Comparison of ENCODE assay signal across 34 cellular contexts in genomic region chr11:45788887-45789286, GRCh38.
"Had no signal": no experiment of that assay in that cellular context is flagged by ENCODE, and none has a peak within 500 bp of the region (broad histone marks: within the 10 kb centered on the region; RNA-seq: fewer than 3 reads in every experiment).

No MANE protein-coding gene starts in this region.

- H3K9me3 ChIP-seq: adrenal gland, body of pancreas had no signal

- H3K36me3 ChIP-seq: adrenal gland, ascending aorta, brain microvascular endothelial cell, breast epithelium, cardiac muscle cell had no signal

- H3K27me3 ChIP-seq: ascending aorta, body of pancreas, brain microvascular endothelial cell, breast epithelium had no signal

- H3K4me3 ChIP-seq: adrenal gland, ascending aorta, body of pancreas, breast epithelium, cardiac muscle cell had no signal

- ATAC-seq: activated naive CD4-positive, alpha-beta T cell treated with anti-CD3 and anti-CD28 coated beads, Interleukin-2, amount 50 U/mL, for 72 hours; activated naive CD8-positive, alpha-beta T cell treated with anti-CD3 and anti-CD28 coated beads, Interleukin-2, amount 50 U/mL, for 24 hours; activated T-cell treated with anti-CD3 and anti-CD28 coated beads, Interleukin-2, amount 50 U/mL, for 4 hours; activated T-cell treated with anti-CD3 and anti-CD28 coated beads, Interleukin-2, amount 50 U/mL, for 72 hours; activated T-helper 17 cell treated with anti-CD3 and anti-CD28 coated beads, Interleukin-2, amount 50 U/mL, for 72 hours; body of pancreas had no signal

- H3K4me1 ChIP-seq: adrenal gland, ascending aorta, body of pancreas, breast epithelium had no signal

- FAIRE-seq: astrocyte, bronchial epithelial cell had no signal

- H3K27ac ChIP-seq: adrenal gland, ascending aorta, body of pancreas, brain microvascular endothelial cell, breast epithelium, cardiac muscle cell had no signal

- DNase-seq: activated effector memory CD4-positive, alpha-beta T cell treated with Interleukin-2 at 50 U/mL for 16 hours; activated gamma-delta T cell; activated gamma-delta T cell treated with Interleukin-2 at 50 U/mL for 16 hours; activated naive CD4-positive, alpha-beta T cell; activated naive CD4-positive, alpha-beta T cell treated with anti-CD3 and anti-CD28 coated beads for 36 hours; activated naive CD4-positive, alpha-beta T cell treated with anti-CD3 and anti-CD28 coated beads, Interleukin-2, amount 10 ng/mL, durations not matched to agents 7 days and 5 days; activated naive CD4-positive, alpha-beta T cell treated with anti-CD3 and anti-CD28 coated beads, Interleukin-2, amount 50 U/mL, for 16 hours; activated naive CD4-positive, alpha-beta T cell treated with Interleukin-2 at 50 U/mL for 16 hours; activated naive CD8-positive, alpha-beta T cell treated with anti-CD3 and anti-CD28 coated beads for 36 hours; activated naive CD8-positive, alpha-beta T cell treated with anti-CD3 and anti-CD28 coated beads, Interleukin-2, amount 10 ng/mL, durations not matched to agents 7 days and 5 days; activated naive CD8-positive, alpha-beta T cell treated with anti-CD3 and anti-CD28 coated beads, Interleukin-2, amount 50 U/mL, for 24 hours; activated T-cell treated with anti-CD3 and anti-CD28 coated beads for 4 hours; activated T-cell treated with anti-CD3 and anti-CD28 coated beads, Interleukin-2, amount 50 U/mL, for 1 hour; activated T-cell treated with anti-CD3 and anti-CD28 coated beads, Interleukin-2, amount 50 U/mL, for 24 hours; activated T-cell treated with anti-CD3 and anti-CD28 coated beads, Interleukin-2, amount 50 U/mL, for 4 hours; activated T-cell treated with anti-CD3 and anti-CD28 coated beads, Interleukin-2, amount 50 U/mL, for 48 hours; activated T-cell treated with anti-CD3 and anti-CD28 coated beads, Interleukin-2, amount 50 U/mL, for 72 hours; amniotic stem cell; amygdala; anterior cingulate cortex; aorta; body of pancreas; brain microvascular endothelial cell; caudate nucleus; central memory CD4-positive, alpha-beta T cell; cerebellar nuclear complex had no signal
